13 cellular contexts compared by ENCODE assay signal in the genomic region with DNA sequence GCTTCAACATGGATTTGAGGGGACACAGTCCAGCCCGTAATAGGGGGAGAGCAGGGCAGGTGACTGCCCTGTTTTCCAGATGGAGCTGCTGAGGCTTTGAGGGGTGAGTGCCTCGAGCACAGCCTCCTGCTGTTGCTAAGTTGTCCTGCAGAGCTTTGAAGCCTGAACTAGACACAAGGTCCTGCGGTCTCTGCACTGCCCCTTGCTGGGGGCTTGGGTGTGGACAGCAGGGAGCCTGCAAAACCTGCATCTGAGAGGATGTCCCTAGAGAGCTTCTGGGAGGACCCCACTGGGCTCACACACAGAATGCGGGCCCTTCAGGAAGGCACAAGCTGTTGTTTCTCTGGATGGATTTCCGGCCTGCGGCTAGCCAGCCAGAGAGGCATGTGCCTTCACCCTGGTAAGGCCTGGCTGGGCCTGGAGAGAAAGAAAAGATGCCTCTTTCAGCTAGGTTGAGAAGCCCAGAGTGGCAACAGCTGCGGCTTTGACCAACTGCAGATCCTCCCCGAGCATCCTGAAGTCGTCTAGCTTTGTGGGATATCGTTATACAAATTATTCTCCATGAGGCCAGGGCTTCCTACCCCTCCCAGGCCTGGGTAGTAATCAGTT.
"Had no signal": no experiment of that assay in that cellular context is flagged by ENCODE, and none has a peak within 500 bp of the region (broad histone marks: within the 10 kb centered on the region; RNA-seq: fewer than 3 reads in every experiment).

No MANE protein-coding gene starts in this region.

- H3K9me3 ChIP-seq: esophagus squamous epithelium, neutrophil, tibial nerve had no signal

- H3K36me3 Mint-ChIP-seq: activated CD4-positive, alpha-beta memory T cell treated with anti-CD3 and anti-CD28 coated beads for 36 hours; activated naive CD8-positive, alpha-beta T cell; memory B cell; natural killer cell had no signal

- H3K27ac Mint-ChIP-seq: activated B cell treated with CpG ODN at 0.5 μM for 24 hours; activated CD4-positive, alpha-beta memory T cell treated with anti-CD3 and anti-CD28 coated beads for 36 hours; activated naive CD8-positive, alpha-beta T cell; memory B cell; natural killer cell had no signal

- DNase-seq: activated B cell treated with CpG ODN at 0.5 μM for 24 hours; activated T-cell treated with anti-CD3 and anti-CD28 coated beads for 4 hours; cerebellar nuclear complex; effector memory CD4-positive, alpha-beta T cell; esophagus squamous epithelium; natural killer cell; posterior cingulate gyrus had no signal

- H3K27ac ChIP-seq: esophagus squamous epithelium, neutrophil, tibial nerve had no signal

- H3K4me3 Mint-ChIP-seq: activated B cell treated with CpG ODN at 0.5 μM for 24 hours; activated CD4-positive, alpha-beta memory T cell treated with anti-CD3 and anti-CD28 coated beads for 36 hours; activated naive CD8-positive, alpha-beta T cell; memory B cell; natural killer cell had no signal

- H3K27me3 ChIP-seq: esophagus squamous epithelium, neutrophil, tibial nerve had no signal

- FAIRE-seq: urothelium cell line had no signal

- H3K9me3 Mint-ChIP-seq: activated B cell treated with CpG ODN at 0.5 μM for 24 hours; activated CD4-positive, alpha-beta memory T cell treated with anti-CD3 and anti-CD28 coated beads for 36 hours; memory B cell; natural killer cell had no signal

- H3K27me3 Mint-ChIP-seq: activated B cell treated with CpG ODN at 0.5 μM for 24 hours; activated CD4-positive, alpha-beta memory T cell treated with anti-CD3 and anti-CD28 coated beads for 36 hours; activated naive CD8-positive, alpha-beta T cell had no signal

- H3K4me3 ChIP-seq: esophagus squamous epithelium, tibial nerve had no signal

- H3K36me3 ChIP-seq: esophagus squamous epithelium, tibial nerve had no signal

- H3K4me1 Mint-ChIP-seq: activated B cell treated with CpG ODN at 0.5 μM for 24 hours, memory B cell had no signal
